8 cellular contexts compared by ENCODE assay signal in the genomic region with DNA sequence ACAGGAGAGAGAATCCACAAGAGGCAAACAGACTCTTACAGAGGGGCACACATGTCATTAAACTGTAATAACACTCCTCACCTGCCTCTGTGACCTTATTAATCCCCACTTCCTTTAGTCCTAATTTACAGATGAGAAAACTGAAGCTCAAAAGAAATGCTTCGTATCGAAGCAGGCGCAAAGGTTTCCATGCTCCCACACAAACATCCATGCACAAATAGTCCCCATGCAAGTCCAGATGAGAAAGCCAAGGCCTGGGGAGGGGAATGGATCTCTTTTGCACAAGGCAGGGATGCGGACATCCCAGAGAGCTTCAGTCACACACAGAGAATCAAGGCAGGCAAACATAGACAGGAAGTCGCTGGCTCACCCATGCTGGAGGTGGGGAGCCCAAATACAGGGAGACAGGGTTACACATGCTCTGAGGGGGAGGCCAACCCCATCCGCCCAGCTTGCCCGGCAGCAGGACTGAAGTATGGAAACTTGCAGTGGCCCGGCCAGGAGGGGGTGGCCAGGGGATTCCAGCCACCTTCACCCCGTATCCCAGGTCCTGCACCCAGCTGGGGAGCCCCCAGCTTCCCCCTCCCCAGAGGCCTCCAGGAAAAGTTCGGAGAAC. TPM values are rescaled to one million over a fixed set of nuclear protein-coding genes. Genes with fewer than 3 reads are reported as not detected.
DNase-seq lines count a peak whose midpoint lies in the region; ATAC-seq and TF ChIP-seq lines count a peak whose summit lies in the region.

No MANE protein-coding gene starts in this region.

- no peak for TF ChIP-seq CTCF in fibroblast of villous mesenchyme (IDR thresholded peaks at IDR 0.05; ENCODE audit: insufficient read depth, low read depth, low read length)

- H3K27ac Mint-ChIP-seq in stimulated activated memory B cell treated with anti-CD40 and anti-IgM and Interleukin-4, amounts not matched to agents 10 μg/mL and 1 μg/mL and 100 μg/mL, for 72 hours, result no peak overlapping the region

- H3K36me3 Mint-ChIP-seq in stimulated activated memory B cell treated with anti-CD40 and anti-IgM and Interleukin-4, amounts not matched to agents 10 μg/mL and 1 μg/mL and 100 μg/mL, for 72 hours, result no peaks in the 10 kb centered on the region

- H3K27me3 Mint-ChIP-seq in stimulated activated memory B cell treated with anti-CD40 and anti-IgM and Interleukin-4, amounts not matched to agents 10 μg/mL and 1 μg/mL and 100 μg/mL, for 72 hours, result peaks cover 75% of the 10 kb centered on the region

- DNase-seq in NCI-H82 (lab: John Stamatoyannopoulos, UW) (peak; percentile 10), NCI-H82 treated with DMSO at 0.1 percent for 48 hours (lab: John Stamatoyannopoulos, UW; ENCODE audit: unreplicated experiment) (no peak), SW 1271 (lab: John Stamatoyannopoulos, UW) (peak; percentile 14 to 32), fibroblast of villous mesenchyme (ENCODE audit: low read depth) (peak; percentile 17), dermis blood vessel endothelial cell (no peak)

- ATAC-seq in stimulated activated memory B cell treated with anti-CD40 and anti-IgM and Interleukin-4, amounts not matched to agents 10 μg/mL and 1 μg/mL and 100 μg/mL, for 72 hours, result no peak
- ATAC-seq in HG03442 (IDR thresholded peaks at IDR 0.05; ENCODE audit: unreplicated experiment), result no peak
- no peak for ATAC-seq in GM21723 (IDR thresholded peaks at IDR 0.05; ENCODE audit: unreplicated experiment)

- H3K4me3 Mint-ChIP-seq in stimulated activated memory B cell treated with anti-CD40 and anti-IgM and Interleukin-4, amounts not matched to agents 10 μg/mL and 1 μg/mL and 100 μg/mL, for 72 hours, result peak overlapping the region; percentile 19

- H3K4me1 Mint-ChIP-seq in stimulated activated memory B cell treated with anti-CD40 and anti-IgM and Interleukin-4, amounts not matched to agents 10 μg/mL and 1 μg/mL and 100 μg/mL, for 72 hours, result peaks cover 44% of the 10 kb centered on the region

- no peaks in the 10 kb centered on the region for H3K9me3 Mint-ChIP-seq in stimulated activated memory B cell treated with anti-CD40 and anti-IgM and Interleukin-4, amounts not matched to agents 10 μg/mL and 1 μg/mL and 100 μg/mL, for 72 hours

- H3K4me3 ChIP-seq in fibroblast of villous mesenchyme (ENCODE audit: low read depth, low read length), result peak overlapping the region; percentile 65

RNA-seq across cellular contexts. Expression of a gene that starts 0.5 kb away (rescaled TPM):
- 1.3 and 2.9 TPM in 2 replicates for total RNA-seq in fibroblast of villous mesenchyme
- total RNA-seq in dermis blood vessel endothelial cell, result under 0.01 TPM in 1 of 2 replicates, not detected in the other

RNA-seq across cellular contexts. Expression of a gene that starts 13.6 kb away (rescaled TPM):
- 60.5 and 61.5 TPM in 2 replicates for total RNA-seq in fibroblast of villous mesenchyme
- total RNA-seq in dermis blood vessel endothelial cell, result 125 and 147 TPM in 2 replicates

RNA-seq across cellular contexts. Expression of a gene that starts 26.9 kb away (rescaled TPM):
- 16.0 and 18.4 TPM in 2 replicates for total RNA-seq in fibroblast of villous mesenchyme
- 9.5 and 12.6 TPM in 2 replicates for total RNA-seq in dermis blood vessel endothelial cell

RNA-seq across cellular contexts. Expression of a gene that starts 49.0 kb away (rescaled TPM):
- total RNA-seq in fibroblast of villous mesenchyme (4.5 and 5.6 TPM in 2 replicates), dermis blood vessel endothelial cell (8.6 and 11.2 TPM in 2 replicates)

RNA-seq across cellular contexts. Expression of a gene that starts 52.0 kb away (rescaled TPM):
- total RNA-seq in fibroblast of villous mesenchyme (6.0 and 6.1 TPM in 2 replicates), dermis blood vessel endothelial cell (4.6 and 7.6 TPM in 2 replicates)

Comparison
In these comparisons a context has a peak if more than half of its experiments do, and no peak if none do; other contexts are left out.
1. DNase-seq: peak in NCI-H82 (single experiment), SW 1271 (2 of 2) and fibroblast of villous mesenchyme (single experiment); none in NCI-H82 treated with DMSO at 0.1 percent for 48 hours (single experiment) and dermis blood vessel endothelial cell (single experiment).